In the genomic region with DNA sequence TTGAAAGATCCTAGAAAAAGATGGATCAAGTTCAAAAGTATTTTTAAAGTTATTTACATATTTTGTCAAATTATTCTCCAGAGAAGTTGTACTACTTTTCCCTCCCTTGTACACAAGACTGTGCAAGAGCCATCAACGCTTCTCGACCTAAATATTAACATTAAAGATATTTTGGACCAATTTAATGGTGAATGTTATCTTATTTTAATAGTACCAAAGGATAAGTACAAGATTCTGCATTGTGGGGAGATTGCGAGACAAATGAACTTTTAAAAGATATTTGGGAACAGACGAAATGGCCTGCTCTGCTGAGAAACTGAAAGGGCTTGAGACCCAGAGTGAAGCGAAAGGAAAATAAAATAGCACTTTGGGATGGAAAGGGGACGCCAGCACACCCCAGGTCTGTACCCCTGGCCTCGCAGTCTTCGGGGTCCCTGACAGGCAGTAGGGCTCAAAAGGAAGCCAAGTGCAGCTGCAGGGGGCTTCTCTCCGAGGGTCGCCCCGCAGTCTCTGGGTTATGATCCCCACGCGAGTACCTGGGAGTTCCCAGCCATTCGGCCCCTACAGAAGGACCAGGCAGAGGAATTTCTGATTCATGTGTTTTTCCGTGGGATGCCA, we compare ENCODE assay signal across 8 cellular contexts.
DNase-seq lines count a peak whose midpoint lies in the region; ATAC-seq and TF ChIP-seq lines count a peak whose summit lies in the region.

No MANE protein-coding gene starts in this region.

- no peaks in the 10 kb centered on the region for H3K27me3 ChIP-seq in colonic mucosa
- H3K27me3 ChIP-seq in ovary = no peaks in the 10 kb centered on the region

- TF ChIP-seq POLR2A in ovary (IDR thresholded peaks at IDR 0.05) = no peak

- ATAC-seq in GM18517 (IDR thresholded peaks at IDR 0.05; ENCODE audit: unreplicated experiment) (peak; percentile 33), HG03103 (IDR thresholded peaks at IDR 0.05; ENCODE audit: low read depth, unreplicated experiment) (peak; percentile 9)

- no peaks in the 10 kb centered on the region for H3K4me1 ChIP-seq in colonic mucosa
- no peaks in the 10 kb centered on the region for H3K4me1 ChIP-seq in ovary (ENCODE audit: insufficient read depth)

- no peaks in the 10 kb centered on the region for H3K9me3 ChIP-seq in colonic mucosa
- no peaks in the 10 kb centered on the region for H3K9me3 ChIP-seq in ovary

- WGBS in ovary, 3 donors = 29 to 53% (median 29%) methylated on average over 15 of the region's 15 CpGs

- TF ChIP-seq EP300 in ovary (IDR thresholded peaks at IDR 0.05) = no peak

- no peak for TF ChIP-seq CTCF in colonic mucosa (IDR thresholded peaks at IDR 0.05)
- no peak for TF ChIP-seq CTCF in ovary (IDR thresholded peaks at IDR 0.05)

- H3K36me3 ChIP-seq in colonic mucosa = no peaks in the 10 kb centered on the region
- no peaks in the 10 kb centered on the region for H3K36me3 ChIP-seq in ovary

- H3K9ac ChIP-seq in colonic mucosa (ENCODE audit: low read depth in 2 of 2, low read length in 2 of 2) = peak overlapping the region; percentile 31 to 46

- DNase-seq in colonic mucosa (no peak), ovary (peak in 3 of 5 donors; percentile 12 to 33 (median 18)), NCI-H187 treated with DMSO at 0.1 percent for 48 hours (lab: John Stamatoyannopoulos, UW) (no peak), DMS 273 treated with DMSO at 0.1 percent for 48 hours (lab: John Stamatoyannopoulos, UW) (no peak), HPDE6-E6E7 (ENCODE audit: extremely low spot score) (no peak), GDM1 (lab: John Stamatoyannopoulos, UW) (no peak)

- H3K27ac ChIP-seq in colonic mucosa (peak overlapping the region; percentile 68), ovary (peak overlapping the region in 1 of 2 donors; percentile 85)

- intact Hi-C loops in colonic mucosa (cut with DNase I) (loop anchor here (5.0 kb wide), 1 partner anchor 306 kb away; no protein-coding TSS in a partner anchor), ovary (cut with DNase I) (loop anchor here in 2 of 4 donors (10.0 kb wide), 2 partner anchors 94 to 314 kb away; a partner anchor contains a TSS)

- H3K4me3 ChIP-seq in colonic mucosa = peak overlapping the region; percentile 65
- H3K4me3 ChIP-seq in ovary = peak overlapping the region; percentile 66

Comparison
In these comparisons a context has a peak if more than half of its experiments do, and no peak if none do; other contexts are left out.
1. DNase-seq: peak in ovary (3 of 5); none in colonic mucosa (single experiment), NCI-H187 treated with DMSO at 0.1 percent for 48 hours (single experiment), DMS 273 treated with DMSO at 0.1 percent for 48 hours (single experiment), HPDE6-E6E7 (single experiment) and GDM1 (single experiment).